In genomic region chr2:200308421-200309295, GRCh38 we compare ENCODE assay signal across 8 cellular contexts. TPM values are rescaled to one million over a fixed set of nuclear protein-coding genes. Genes with fewer than 3 reads are reported as not detected.
DNase-seq lines count a peak whose midpoint lies in the region; FAIRE-seq and TF ChIP-seq lines count a peak whose summit lies in the region.

No MANE protein-coding gene starts in this region.

- intact Hi-C loops in sigmoid colon (cut with DNase I): loop anchor here (5.0 kb wide), 5 partner anchors 39 to 326 kb away; no protein-coding TSS in a partner anchor
- intact Hi-C loops in activated naive CD4-positive, alpha-beta T cell treated with anti-CD3 and anti-CD28 coated beads for 36 hours (cut with micrococcal nuclease): loop anchor here (2.0 to 5.0 kb wide), 3 partner anchors 66 to 396 kb away; partner anchors contain the start of gene C2orf69

- peaks cover 3% of the 10 kb centered on the region for H3K36me3 Mint-ChIP-seq in activated naive CD4-positive, alpha-beta T cell treated with anti-CD3 and anti-CD28 coated beads for 36 hours (ENCODE audit: low read depth)

- CTCF ChIA-PET in activated naive CD4-positive, alpha-beta T cell treated with anti-CD3 and anti-CD28 coated beads for 36 hours (lab: Charles Lee): interaction anchor here (0.6 to 2.6 kb wide), 3 partner anchors 159 to 497 kb away, joined by 3 to 8 read pairs (median 4); no protein-coding TSS in a partner anchor

- H3K4me1 Mint-ChIP-seq in activated naive CD4-positive, alpha-beta T cell treated with anti-CD3 and anti-CD28 coated beads for 36 hours (ENCODE audit: low read depth): peaks cover 13% of the 10 kb centered on the region

- FAIRE-seq in RCC 7860 (lab: Jason Lieb, UNC): peak; percentile 15

- peaks cover 15% of the 10 kb centered on the region for H3K27me3 Mint-ChIP-seq in activated naive CD4-positive, alpha-beta T cell treated with anti-CD3 and anti-CD28 coated beads for 36 hours (ENCODE audit: low read depth)

- H3K9me3 ChIP-seq in sigmoid colon: no peaks in the 10 kb centered on the region

- in situ Hi-C loops in ACHN (cut with HindIII; ENCODE audit: low pct_ligation_motif_present, low pct_unique_long_range_greater_than_20kb, low sequenced_read_pairs): no loop called here

- no peaks in the 10 kb centered on the region for H3K27me3 ChIP-seq in sigmoid colon

- H3K9me3 Mint-ChIP-seq in activated naive CD4-positive, alpha-beta T cell treated with anti-CD3 and anti-CD28 coated beads for 36 hours: no peaks in the 10 kb centered on the region

- no peak for TF ChIP-seq CTCF in GM12865 (IDR thresholded peaks at IDR 0.05; ENCODE audit: insufficient read depth, low read depth, low read length, missing control alignments)
- TF ChIP-seq CTCF in sigmoid colon (IDR thresholded peaks at IDR 0.05): no peak

- 53 to 67% methylated on average over 5 of the region's 5 CpGs for WGBS in sigmoid colon, 2 donors

- no peak for TF ChIP-seq POLR2A in sigmoid colon (IDR thresholded peaks at IDR 0.05)

- H3K4me1 ChIP-seq in sigmoid colon: peaks cover 0 to 64% (median 44%) of the 10 kb centered on the region in 4 donors

- peak overlapping the region; percentile 92 to 95 (median 93) for H3K27ac ChIP-seq in sigmoid colon

- no peak for TF ChIP-seq EP300 in sigmoid colon (IDR thresholded peaks at IDR 0.05)

- no peak overlapping the region for H3K27ac Mint-ChIP-seq in activated naive CD4-positive, alpha-beta T cell treated with anti-CD3 and anti-CD28 coated beads for 36 hours

- H3K4me3 Mint-ChIP-seq in activated naive CD4-positive, alpha-beta T cell treated with anti-CD3 and anti-CD28 coated beads for 36 hours: no peak overlapping the region

- H3K4me3 ChIP-seq in GM12865 (ENCODE audit: low read depth, low read length): no peak overlapping the region
- H3K4me3 ChIP-seq in sigmoid colon: peak overlapping the region in 3 of 4 donors; percentile 84 to 98 (median 96)

- DNase-seq in GM12865 (ENCODE audit: low read depth) (peak; percentile 11), RCC 7860 (ENCODE audit: low spot score) (no peak), fibroblast of gingiva (ENCODE audit: low read depth) (peak; percentile 33), sigmoid colon (no peak), ACHN (no peak), 8988T (no peak)
- no peak for DNase-seq in stimulated activated CD8-positive, alpha-beta memory T cell treated with anti-CD3 and anti-CD28 coated beads, Interleukin-4, amount 100 ng/mL, for 48 hours
- DNase-seq in activated naive CD4-positive, alpha-beta T cell treated with anti-CD3 and anti-CD28 coated beads for 36 hours: no peak

- no peaks in the 10 kb centered on the region for H3K36me3 ChIP-seq in sigmoid colon

RNA-seq across cellular contexts. Expression of gene SPATS2L, which starts 2.2 kb away (rescaled TPM):
- total RNA-seq in sigmoid colon: 100 to 1,000 TPM in 2 of 4 donors, 10 to 100 TPM in 2; 63.5 to 153 (median 89.0) TPM
- 100 to 1,000 TPM; 103 to 305 (median 167) TPM for polyA plus RNA-seq in sigmoid colon
- total RNA-seq in activated naive CD4-positive, alpha-beta T cell treated with anti-CD3 and anti-CD28 coated beads for 36 hours: 10 to 100 TPM in 1 of 2 experiments, 1 to 10 TPM in 1; 8.9 to 10.9 TPM

Comparison
In these comparisons a context has a peak if more than half of its experiments do, and no peak if none do; other contexts are left out.
1. DNase-seq: peak in GM12865 (single experiment) and fibroblast of gingiva (single experiment); none in RCC 7860 (single experiment), sigmoid colon (single experiment), ACHN (single experiment), stimulated activated CD8-positive, alpha-beta memory T cell treated with anti-CD3 and anti-CD28 coated beads, Interleukin-4, amount 100 ng/mL, for 48 hours (single experiment), 8988T (single experiment) and activated naive CD4-positive, alpha-beta T cell treated with anti-CD3 and anti-CD28 coated beads for 36 hours (single experiment).
2. RNA of gene SPATS2L, which starts 2.2 kb away (total RNA-seq): 63.5 to 153 TPM in sigmoid colon; 8.9 to 10.9 TPM in activated naive CD4-positive, alpha-beta T cell treated with anti-CD3 and anti-CD28 coated beads for 36 hours; every median in the first group is over 4 times any median in the second.